In the genomic region with DNA sequence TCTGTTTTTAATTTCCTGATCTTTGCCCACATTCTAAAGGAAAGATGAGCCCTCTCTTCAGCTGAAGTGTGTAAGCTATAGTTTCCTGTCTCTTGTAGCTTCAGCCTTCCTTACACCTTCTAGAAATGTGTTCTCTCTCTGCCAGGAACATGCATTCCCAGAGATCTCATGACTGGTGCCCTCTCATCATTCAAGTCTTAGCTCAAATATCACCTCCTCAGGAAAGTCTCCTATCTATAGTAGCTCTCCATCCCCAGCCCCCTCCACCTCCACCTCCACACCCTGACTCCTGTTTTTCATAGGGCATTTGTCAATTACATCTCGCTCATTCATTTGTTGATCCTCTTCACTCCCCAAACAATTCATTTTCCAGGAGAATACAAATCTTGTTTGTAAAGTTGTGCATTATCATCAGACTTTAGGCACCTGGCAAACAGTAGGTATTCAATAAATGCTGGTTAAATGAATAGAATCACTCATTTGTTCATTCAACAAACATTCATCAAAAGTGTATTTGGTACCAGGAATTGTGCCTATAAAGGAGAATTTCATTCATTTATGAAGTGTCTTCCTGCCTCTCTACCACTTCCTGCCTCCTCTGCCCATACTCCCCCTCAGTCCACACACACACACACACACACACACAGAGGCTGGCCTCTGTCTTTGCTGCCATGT, we compare ENCODE assay signal across 15 cellular contexts.
DNase-seq lines count a peak whose midpoint lies in the region; ATAC-seq lines count a peak whose summit lies in the region.
"Had no signal": no experiment of that assay in that cellular context is flagged by ENCODE, and none has a peak within 500 bp of the region (broad histone marks: within the 10 kb centered on the region; RNA-seq: fewer than 3 reads in every experiment).

No MANE protein-coding gene starts in this region.

- no peaks in the 10 kb centered on the region for H3K27me3 ChIP-seq in SJCRH30
- H3K27me3 ChIP-seq in subcutaneous abdominal adipose tissue (ENCODE audit: control insufficient read depth in 5 of 5, insufficient read depth in 4 of 5, low read length in 5 of 5), result no peaks in the 10 kb centered on the region

- no peaks in the 10 kb centered on the region for H3K36me3 Mint-ChIP-seq in stimulated activated naive B cell treated with anti-CD40 and anti-IgM and Interleukin-4, amounts not matched to agents 10 μg/mL and 1 μg/mL and 100 μg/mL, for 72 hours
- H3K36me3 Mint-ChIP-seq: stimulated activated memory B cell treated with anti-CD40 and anti-IgM and Interleukin-4, amounts not matched to agents 10 μg/mL and 1 μg/mL and 100 μg/mL, for 72 hours had no signal

- H3K4me1 ChIP-seq in SJCRH30 (peaks cover 69% of the 10 kb centered on the region), mesodermal cell (ENCODE audit: control insufficient read depth, insufficient read depth, low read length, poor library complexity, severe bottlenecking) (peaks cover 46% of the 10 kb centered on the region), subcutaneous abdominal adipose tissue (ENCODE audit: control insufficient read depth in 5 of 5, insufficient read depth in 5 of 5, low read length in 5 of 5) (peaks cover 2 to 26% (median 21%) of the 10 kb centered on the region in 5 donors)

- H3K4me1 Mint-ChIP-seq in stimulated activated naive B cell treated with anti-CD40 and anti-IgM and Interleukin-4, amounts not matched to agents 10 μg/mL and 1 μg/mL and 100 μg/mL, for 72 hours, result peaks cover 0 to 1% of the 10 kb centered on the region in 2 donors

- no peak for ATAC-seq in stimulated activated naive B cell treated with anti-CD40 and anti-IgM and Interleukin-4, amounts not matched to agents 10 μg/mL and 1 μg/mL and 100 μg/mL, for 72 hours (replicated peaks)
- no peak for ATAC-seq in GM18861 (IDR thresholded peaks at IDR 0.05; ENCODE audit: unreplicated experiment)
- ATAC-seq: stimulated activated memory B cell treated with anti-CD40 and anti-IgM and Interleukin-4, amounts not matched to agents 10 μg/mL and 1 μg/mL and 100 μg/mL, for 72 hours had no signal

- H3K27me3 Mint-ChIP-seq in stimulated activated naive B cell treated with anti-CD40 and anti-IgM and Interleukin-4, amounts not matched to agents 10 μg/mL and 1 μg/mL and 100 μg/mL, for 72 hours, result peaks cover 0 to 4% of the 10 kb centered on the region in 2 donors
- H3K27me3 Mint-ChIP-seq: stimulated activated memory B cell treated with anti-CD40 and anti-IgM and Interleukin-4, amounts not matched to agents 10 μg/mL and 1 μg/mL and 100 μg/mL, for 72 hours had no signal

- DNase-seq in HT1080 (ENCODE audit: low read depth) (peak; percentile 49), SJCRH30 (no peak), cerebellum (ENCODE audit: low spot score) (no peak)
- no peak for DNase-seq in activated naive CD4-positive, alpha-beta T cell (lab: John Stamatoyannopoulos, UW)
- no peak for DNase-seq in stimulated activated naive B cell treated with anti-CD40 and anti-IgM and Interleukin-4, amounts not matched to agents 10 μg/mL and 1 μg/mL and 100 μg/mL, for 72 hours
- DNase-seq: activated CD4-positive, alpha-beta T cell treated with anti-CD3 and anti-CD28 coated beads for 48 hours; activated T-cell treated with anti-CD3 and anti-CD28 coated beads, Interleukin-2, amount 50 U/mL, for 24 hours; HCEC 1CT; NCI-H2107; stimulated activated CD4-positive, alpha-beta T cell treated with anti-CD3 and anti-CD28 coated beads, Interleukin-4, amount 100 ng/mL, for 24 hours; T-helper 1 cell had no signal

- H3K4me3 Mint-ChIP-seq in stimulated activated naive B cell treated with anti-CD40 and anti-IgM and Interleukin-4, amounts not matched to agents 10 μg/mL and 1 μg/mL and 100 μg/mL, for 72 hours, result no peak overlapping the region
- H3K4me3 Mint-ChIP-seq: activated T-cell treated with anti-CD3 and anti-CD28 coated beads, Interleukin-2, amount 50 U/mL, for 24 hours; stimulated activated memory B cell treated with anti-CD40 and anti-IgM and Interleukin-4, amounts not matched to agents 10 μg/mL and 1 μg/mL and 100 μg/mL, for 72 hours had no signal

- H3K9me3 Mint-ChIP-seq in stimulated activated naive B cell treated with anti-CD40 and anti-IgM and Interleukin-4, amounts not matched to agents 10 μg/mL and 1 μg/mL and 100 μg/mL, for 72 hours, result no peaks in the 10 kb centered on the region
- H3K9me3 Mint-ChIP-seq: activated T-cell treated with anti-CD3 and anti-CD28 coated beads, Interleukin-2, amount 50 U/mL, for 24 hours; stimulated activated memory B cell treated with anti-CD40 and anti-IgM and Interleukin-4, amounts not matched to agents 10 μg/mL and 1 μg/mL and 100 μg/mL, for 72 hours had no signal

- H3K36me3 ChIP-seq in SJCRH30, result no peaks in the 10 kb centered on the region
- H3K36me3 ChIP-seq in mesodermal cell (ENCODE audit: control insufficient read depth, insufficient read depth, low read length), result no peaks in the 10 kb centered on the region
- H3K36me3 ChIP-seq in subcutaneous abdominal adipose tissue (ENCODE audit: control insufficient read depth in 5 of 5, insufficient read depth in 5 of 5, low read length in 5 of 5), result no peaks in the 10 kb centered on the region

- whole genome bisulfite sequencing in mesodermal cell (ENCODE audit: insufficient coverage in 2 of 2), 2 experiments, result 80% methylated on average over 1 of the region's 1 CpG; no CpG with 5 or more reads in 1 of the 2 experiments

- H3K27ac Mint-ChIP-seq in stimulated activated naive B cell treated with anti-CD40 and anti-IgM and Interleukin-4, amounts not matched to agents 10 μg/mL and 1 μg/mL and 100 μg/mL, for 72 hours, result no peak overlapping the region
- H3K27ac Mint-ChIP-seq: activated T-cell treated with anti-CD3 and anti-CD28 coated beads, Interleukin-2, amount 50 U/mL, for 24 hours; stimulated activated memory B cell treated with anti-CD40 and anti-IgM and Interleukin-4, amounts not matched to agents 10 μg/mL and 1 μg/mL and 100 μg/mL, for 72 hours had no signal

- H3K4me3 ChIP-seq in SJCRH30, result no peak overlapping the region; the same call in 1 of the 2 replicates
- no peak overlapping the region for H3K4me3 ChIP-seq in mesodermal cell (ENCODE audit: extremely low read depth, insufficient read depth, low read length, poor library complexity, severe bottlenecking)
- H3K4me3 ChIP-seq in subcutaneous abdominal adipose tissue (ENCODE audit: low read depth in 1 of 5, low read length in 5 of 5), result no peak overlapping the region

- H3K9ac ChIP-seq in subcutaneous abdominal adipose tissue (ENCODE audit: low read length in 5 of 5), result no peak overlapping the region

- H3K27ac ChIP-seq in SJCRH30 (peak overlapping the region; percentile 87), mesodermal cell (ENCODE audit: low read depth, low read length, severe bottlenecking) (peak overlapping the region; percentile 78), subcutaneous abdominal adipose tissue (ENCODE audit: low read depth, low read length) (peak overlapping the region; percentile 62)

- H3K9me3 ChIP-seq in SJCRH30 (replicated peaks) (no peaks in the 10 kb centered on the region), mesodermal cell (ENCODE audit: control insufficient read depth, low read length) (no peaks in the 10 kb centered on the region), subcutaneous abdominal adipose tissue (ENCODE audit: control insufficient read depth in 5 of 5, low read length in 5 of 5) (no peaks in the 10 kb centered on the region)
